In genomic region chr11:116885951-116886629, GRCh38 we compare ENCODE assay signal across 13 cellular contexts. TPM values are rescaled to one million over a fixed set of nuclear protein-coding genes. Genes with fewer than 3 reads are reported as not detected.
DNase-seq lines count a peak whose midpoint lies in the region; ATAC-seq and TF ChIP-seq lines count a peak whose summit lies in the region.
"Had no signal": no experiment of that assay in that cellular context is flagged by ENCODE, and none has a peak within 500 bp of the region (broad histone marks: within the 10 kb centered on the region; RNA-seq: fewer than 3 reads in every experiment).

No MANE protein-coding gene starts in this region.

- H3K79me2 ChIP-seq in GM23248 (ENCODE audit: insufficient read depth) (no peaks in the 10 kb centered on the region), OCI-LY7 (ENCODE audit: insufficient read depth, low read depth, low read length) (no peaks in the 10 kb centered on the region)

- H3K36me3 ChIP-seq in GM23248 (ENCODE audit: low read depth): no peaks in the 10 kb centered on the region
- no peaks in the 10 kb centered on the region for H3K36me3 ChIP-seq in gastrocnemius medialis
- peaks cover 5% of the 10 kb centered on the region; the same call in 1 of the 2 replicates for H3K36me3 ChIP-seq in OCI-LY7 (ENCODE audit: insufficient read depth, low read length)

- H3K4me2 ChIP-seq in GM23248 (ENCODE audit: unreplicated experiment) (no peak overlapping the region), OCI-LY7 (ENCODE audit: low read length) (no peak overlapping the region)

- H2AFZ ChIP-seq in GM23248 (no peak overlapping the region), OCI-LY7 (ENCODE audit: low read length) (no peak overlapping the region)

- CTCF ChIA-PET in OCI-LY7 (lab: Charles Lee; ENCODE audit: unreplicated experiment): no interaction called here

- H3K4me3 ChIP-seq in GM23248 (no peak overlapping the region), gastrocnemius medialis (no peak overlapping the region), OCI-LY7 (ENCODE audit: low read depth, low read length, poor library complexity, severe bottlenecking) (no peak overlapping the region)

- in situ Hi-C loops in GM23248 (cut with MboI): no loop called here
- in situ Hi-C loops in gastrocnemius medialis (cut with MboI; ENCODE audit: low sequenced_read_pairs in 4 of 4): loop anchor here in 3 of 4 donors (10.0 to 25.0 kb wide), 2 partner anchors 339 to 351 kb away; partner anchors contain the start of genes PCSK7 (in 1 of the 3) and RNF214 (in 1 of the 3)

- DNase-seq in GM23248 (peak; percentile 68), iris pigment epithelial cell (ENCODE audit: low read depth) (peak; percentile 78), gastrocnemius medialis (no peak), OCI-LY7 (ENCODE audit: low spot score) (no peak), DMS53 (lab: John Stamatoyannopoulos, UW) (no peak), foreskin melanocyte (no peak)
- DNase-seq: CD4-positive, CD25-positive, alpha-beta regulatory T cell; NCI-H1417; NCI-H526 treated with DMSO at 0.1 percent for 48 hours; stimulated activated naive CD4-positive, alpha-beta T cell treated with Interleukin-2 at 50 U/mL for 16 hours had no signal

- no peaks in the 10 kb centered on the region for H3K9me2 ChIP-seq in GM23248 (ENCODE audit: insufficient read depth)
- no peaks in the 10 kb centered on the region for H3K9me2 ChIP-seq in OCI-LY7 (ENCODE audit: insufficient read depth, low read length)

- intact Hi-C loops in gastrocnemius medialis (cut with DNase I; ENCODE audit: low total_unique reads) (no loop called here), OCI-LY7 (cut with micrococcal nuclease; ENCODE audit: unreplicated experiment) (no loop called here)

- ATAC-seq in gastrocnemius medialis: peak; percentile 46 to 62
- ATAC-seq in GM21528 (IDR thresholded peaks at IDR 0.05; ENCODE audit: low FRiP score, unreplicated experiment): no peak

- H3K27ac ChIP-seq in GM23248: no peak overlapping the region
- H3K27ac ChIP-seq in cingulate gyrus (ENCODE audit: low read depth, low read length): peak overlapping the region; percentile 84
- no peak overlapping the region for H3K27ac ChIP-seq in gastrocnemius medialis
- H3K27ac ChIP-seq in OCI-LY7 (ENCODE audit: low read depth, low read length, poor library complexity, severe bottlenecking): no peak overlapping the region

- H3F3A ChIP-seq in GM23248 (ENCODE audit: insufficient read depth): peaks cover 24% of the 10 kb centered on the region

- no peak for TF ChIP-seq CTCF in gastrocnemius medialis (IDR thresholded peaks at IDR 0.05 in 4 of 5, conservative IDR thresholded peaks at IDR 0.05 in 1 of 5)
- no peak for TF ChIP-seq CTCF in OCI-LY7 (conservative IDR thresholded peaks at IDR 0.05; ENCODE audit: low read length)

- no peak overlapping the region for H3K9ac ChIP-seq in GM23248

- H4K20me1 ChIP-seq in GM23248 (ENCODE audit: insufficient read depth) (no peaks in the 10 kb centered on the region), OCI-LY7 (ENCODE audit: insufficient read depth, low read length) (no peaks in the 10 kb centered on the region)

- 70 to 77% methylated on average over 4 of the region's 4 CpGs for WGBS in GM23248 (ENCODE audit: low coverage in 1 of 2, low lambda C conversion rate in 2 of 2, missing lambda C conversion rate in 2 of 2), 2 experiments

- POLR2A ChIA-PET in OCI-LY7 (lab: Charles Lee): interaction anchor here (1.3 kb wide), 1 partner anchor 214 kb away, joined by 4 read pairs; no protein-coding TSS in a partner anchor

- H3K27me3 ChIP-seq in GM23248 (replicated peaks; ENCODE audit: insufficient read depth) (no peaks in the 10 kb centered on the region), gastrocnemius medialis (no peaks in the 10 kb centered on the region)

- H3K9me3 ChIP-seq in GM23248 (ENCODE audit: low read depth) (no peaks in the 10 kb centered on the region), gastrocnemius medialis (no peaks in the 10 kb centered on the region), OCI-LY7 (ENCODE audit: low read length) (no peaks in the 10 kb centered on the region)

- BruUV-seq in OCI-LY7 (replicated peaks; lab: Mats Ljungman, UMichigan): no TSS peak

- TF ChIP-seq POLR2A in gastrocnemius medialis (IDR thresholded peaks at IDR 0.05): no peak

- peaks cover 49% of the 10 kb centered on the region for H3K4me1 ChIP-seq in GM23248 (ENCODE audit: insufficient read depth)
- H3K4me1 ChIP-seq in gastrocnemius medialis: peaks cover 3 to 5% of the 10 kb centered on the region in 2 donors
- H3K4me1 ChIP-seq in OCI-LY7 (ENCODE audit: insufficient read depth, low read length, poor library complexity, severe bottlenecking): peaks cover 7% of the 10 kb centered on the region

RNA-seq across cellular contexts. Expression of gene APOA1, which starts 48.7 kb away (rescaled TPM):
- total RNA-seq in GM23248 (2014; rRNA removed; shearing (Covaris generic)): not detected in 2 replicates
- 0.23 TPM in 1 of 2 replicates, not detected in the other for polyA plus RNA-seq in GM23248 (2016; fragmentation: Nextera tagmentation; extraction: Ambion mirVana)
- total RNA-seq in gastrocnemius medialis (10 to 100 TPM in 2 of 4 donors, under 1 TPM in 1, not detected in 1; 0.56 to 35.8 (median 18.2) TPM), OCI-LY7 (2022) (0.41 TPM in 1 of 2 replicates, not detected in the other)
- 0.22 TPM in 1 of 2 replicates, not detected in the other for total RNA-seq in OCI-LY7 (2014; rRNA removed; shearing (Covaris generic))
- total RNA-seq: CD4-positive, CD25-positive, alpha-beta regulatory T cell; kidney epithelial cell had no signal

RNA-seq across cellular contexts. Expression of gene APOC3, which starts 56.4 kb away (rescaled TPM):
- not detected in 2 replicates for total RNA-seq in GM23248 (2014; rRNA removed; shearing (Covaris generic))
- polyA plus RNA-seq in GM23248 (2016; fragmentation: Nextera tagmentation; extraction: Ambion mirVana): not detected in 2 replicates
- total RNA-seq in gastrocnemius medialis: 10 to 100 TPM in 2 of 4 donors, not detected in 2; 19.3 to 45.7 TPM
- not detected in 2 replicates for total RNA-seq in OCI-LY7 (2014; rRNA removed; shearing (Covaris generic))
- not detected in 2 replicates for total RNA-seq in OCI-LY7 (2022)
- total RNA-seq: CD4-positive, CD25-positive, alpha-beta regulatory T cell; kidney epithelial cell had no signal
- polyA plus RNA-seq: CD4-positive, CD25-positive, alpha-beta regulatory T cell had no signal

Comparison
In these comparisons a context has a peak if more than half of its experiments do, and no peak if none do; other contexts are left out.
1. DNase-seq: peak in GM23248 (single experiment) and iris pigment epithelial cell (single experiment); none in gastrocnemius medialis (0 of 2), OCI-LY7 (single experiment), DMS53 (single experiment) and foreskin melanocyte (single experiment).